ENCODE assay signal across 12 cellular contexts in genomic region chr4:168817418-168817817, GRCh38.
A peak's percentile ranks its signal among the peaks of the same experiment; 100 is the strongest.
DNase-seq lines count a peak whose midpoint lies in the region; ATAC-seq, FAIRE-seq and TF ChIP-seq lines count a peak whose summit lies in the region.
"Had no signal": no experiment of that assay in that cellular context is flagged by ENCODE, and none has a peak within 500 bp of the region (broad histone marks: within the 10 kb centered on the region; RNA-seq: fewer than 3 reads in every experiment).

No MANE protein-coding gene starts in this region.

- peak overlapping the region; percentile 35 for H3K4me3 ChIP-seq in HUES64 (ENCODE audit: low read length)
- H3K4me3 ChIP-seq in K562 = no peak overlapping the region
- peak overlapping the region in 1 of 3 donors; percentile 48 for H3K4me3 ChIP-seq in skeletal muscle tissue (ENCODE audit: low read length in 3 of 3)
- H3K4me3 ChIP-seq: HAP-1 had no signal

- no peak overlapping the region for H2AFZ ChIP-seq in K562 (ENCODE audit: low read depth, low read length)

- H3K27ac Mint-ChIP-seq in activated CD4-positive, alpha-beta memory T cell treated with anti-CD3 and anti-CD28 coated beads, Interleukin-2, amount 10 ng/mL, durations not matched to agents 7 days and 5 days = no peak overlapping the region
- H3K27ac Mint-ChIP-seq: activated naive CD8-positive, alpha-beta T cell; CD4-positive, alpha-beta memory T cell; T-helper 2 cell treated with Interferon-gamma antibody and Interleukin-4, amounts not matched to agents 5 μg/mL and 100 μg/mL, for 36 hours had no signal

- BruUV-seq in K562 (replicated peaks; lab: Mats Ljungman, UMichigan) = no TSS peak

- CTCF ChIA-PET in K562 (lab: Yijun Ruan, JAX; ENCODE audit: low intra/inter-chr PET ratio) = no interaction called here
- CTCF ChIA-PET in activated CD4-positive, alpha-beta memory T cell treated with anti-CD3 and anti-CD28 coated beads, Interleukin-2, amount 10 ng/mL, durations not matched to agents 7 days and 5 days (lab: Charles Lee) = no interaction called here

- no peaks in the 10 kb centered on the region for H4K20me1 ChIP-seq in K562 (replicated peaks; ENCODE audit: control insufficient read depth, insufficient read depth, low read length)

- H3K9me3 ChIP-seq in HUES64 (ENCODE audit: insufficient read depth, low read depth, low read length) (no peaks in the 10 kb centered on the region), K562 (replicated peaks; ENCODE audit: control insufficient read depth, insufficient read depth, low read depth, low read length) (no peaks in the 10 kb centered on the region), skeletal muscle tissue (ENCODE audit: control insufficient read depth in 3 of 3, low read length in 3 of 3) (no peaks in the 10 kb centered on the region)
- H3K9me3 ChIP-seq: HAP-1 had no signal

- H3K4me3 Mint-ChIP-seq in activated CD4-positive, alpha-beta memory T cell treated with anti-CD3 and anti-CD28 coated beads, Interleukin-2, amount 10 ng/mL, durations not matched to agents 7 days and 5 days = no peak overlapping the region
- H3K4me3 Mint-ChIP-seq: activated naive CD8-positive, alpha-beta T cell had no signal

- no peak for TF ChIP-seq RAD21 in K562 (CRISPR knock-in tag; conservative IDR thresholded peaks at IDR 0.05 in 1 of 2, IDR thresholded peaks at IDR 0.05 in 1 of 2)

- peak overlapping the region; percentile 82; the same call in 1 of the 2 replicates for H3K9ac ChIP-seq in HUES64 (ENCODE audit: low read depth, low read length)
- H3K9ac ChIP-seq in K562 (ENCODE audit: insufficient read depth in 1 of 2, low read depth in 2 of 2, low read length in 2 of 2) = no peak overlapping the region
- no peak overlapping the region for H3K9ac ChIP-seq in skeletal muscle tissue (ENCODE audit: low read depth in 1 of 3, low read length in 3 of 3)

- no peaks in the 10 kb centered on the region for H3K9me3 Mint-ChIP-seq in activated CD4-positive, alpha-beta memory T cell treated with anti-CD3 and anti-CD28 coated beads, Interleukin-2, amount 10 ng/mL, durations not matched to agents 7 days and 5 days
- H3K9me3 Mint-ChIP-seq: CD4-positive, alpha-beta memory T cell; T-helper 2 cell treated with Interferon-gamma antibody and Interleukin-4, amounts not matched to agents 5 μg/mL and 100 μg/mL, for 36 hours had no signal

- in situ Hi-C loops in K562 (cut with MboI) = no loop called here

- H3K27me3 ChIP-seq in HUES64 (ENCODE audit: insufficient read depth, low read length) (no peaks in the 10 kb centered on the region), K562 (ENCODE audit: control insufficient read depth in 2 of 2, insufficient read depth in 2 of 2, low read length in 2 of 2) (0 out of 5 replicates have a peak, but pooled peaks cover 0 to 2% of the 10 kb centered on the region in 2 experiments), skeletal muscle tissue (ENCODE audit: control insufficient read depth in 3 of 3, insufficient read depth in 3 of 3, low read length in 3 of 3) (no peaks in the 10 kb centered on the region)

- intact Hi-C loops in K562 (cut with micrococcal nuclease) (no loop called here), left colon (cut with DNase I, micrococcal nuclease) (loop anchor here in 1 of 2 donors (10.0 kb wide), 1 partner anchor 103 kb away; no protein-coding TSS in a partner anchor)

- POLR2A ChIA-PET in K562 (lab: Yijun Ruan, JAX) = no interaction called here
- POLR2A ChIA-PET in activated CD4-positive, alpha-beta memory T cell treated with anti-CD3 and anti-CD28 coated beads, Interleukin-2, amount 10 ng/mL, durations not matched to agents 7 days and 5 days (lab: Charles Lee) = interaction anchor here (2.1 kb wide), 1 partner anchor 14 kb away, joined by 14 read pairs; no protein-coding TSS in a partner anchor

- 100% methylated on average over 1 of the region's 2 CpGs for WGBS in HUES64
- 0% methylated on average over 2 of the region's 2 CpGs for WGBS in K562 (ENCODE audit: insufficient coverage, low coverage, missing lambda C conversion rate)

- no peaks in the 10 kb centered on the region for H3K36me3 Mint-ChIP-seq in activated CD4-positive, alpha-beta memory T cell treated with anti-CD3 and anti-CD28 coated beads, Interleukin-2, amount 10 ng/mL, durations not matched to agents 7 days and 5 days (ENCODE audit: low read depth)
- H3K36me3 Mint-ChIP-seq: activated naive CD8-positive, alpha-beta T cell; CD4-positive, alpha-beta memory T cell had no signal

- H3K4me2 ChIP-seq in K562 (ENCODE audit: insufficient read depth, low read length) = no peak overlapping the region

- no peaks in the 10 kb centered on the region for H3K36me3 ChIP-seq in HUES64 (ENCODE audit: insufficient read depth, low read length)
- no peaks in the 10 kb centered on the region for H3K36me3 ChIP-seq in K562 (ENCODE audit: control insufficient read depth, insufficient read depth, low read length)
- H3K36me3 ChIP-seq in skeletal muscle tissue (ENCODE audit: control insufficient read depth in 3 of 3, insufficient read depth in 3 of 3, low read length in 3 of 3) = no peaks in the 10 kb centered on the region
- H3K36me3 ChIP-seq: HAP-1 had no signal

- H3K27me3 Mint-ChIP-seq in activated CD4-positive, alpha-beta memory T cell treated with anti-CD3 and anti-CD28 coated beads, Interleukin-2, amount 10 ng/mL, durations not matched to agents 7 days and 5 days = peaks cover 34% of the 10 kb centered on the region

- H3K27ac ChIP-seq in HUES64 (ENCODE audit: low read depth, low read length) (peak overlapping the region; percentile 66), K562 (ENCODE audit: extremely low read depth, low read depth, low read length) (no peak overlapping the region), skeletal muscle tissue (ENCODE audit: low read depth, low read length) (peak overlapping the region; percentile 40)

- no peak for TF ChIP-seq EP300 in K562 (IDR thresholded peaks at IDR 0.05; ENCODE audit: low read length)

- no peaks in the 10 kb centered on the region for H3K79me2 ChIP-seq in K562 (ENCODE audit: control insufficient read depth, insufficient read depth, low read length)

- ATAC-seq in K562 = no peak
- ATAC-seq in left colon = peak; percentile 32
- ATAC-seq in HG02970 (IDR thresholded peaks at IDR 0.05; ENCODE audit: low FRiP score, unreplicated experiment) = no peak

- TF ChIP-seq POLR2A in K562 (conservative IDR thresholded peaks at IDR 0.05) = no peak

- peaks cover 50% of the 10 kb centered on the region for H3K4me1 ChIP-seq in HUES64 (ENCODE audit: insufficient read depth, low read length)
- no peaks in the 10 kb centered on the region for H3K4me1 ChIP-seq in K562 (replicated peaks in 1 of 2; ENCODE audit: control insufficient read depth in 2 of 2, insufficient read depth in 2 of 2, low read length in 2 of 2)
- peaks cover 0 to 28% (median 14%) of the 10 kb centered on the region in 3 donors for H3K4me1 ChIP-seq in skeletal muscle tissue (ENCODE audit: control insufficient read depth in 3 of 3, insufficient read depth in 3 of 3, low read length in 3 of 3)

- H3K9me1 ChIP-seq in K562 (ENCODE audit: control insufficient read depth, insufficient read depth, low read length) = no peaks in the 10 kb centered on the region

- peaks cover 6% of the 10 kb centered on the region for H3K4me1 Mint-ChIP-seq in activated CD4-positive, alpha-beta memory T cell treated with anti-CD3 and anti-CD28 coated beads, Interleukin-2, amount 10 ng/mL, durations not matched to agents 7 days and 5 days

- TF ChIP-seq CTCF in K562 (IDR thresholded peaks at IDR 0.05 in 2 of 3, conservative IDR thresholded peaks at IDR 0.05 in 1 of 3; ENCODE audit: insufficient read depth in 2 of 3, low read depth in 1 of 3, low read length in 3 of 3) = no peak

- FAIRE-seq in K562 (lab: Jason Lieb, UNC) = no peak

- no peak for DNase-seq in K562 (ENCODE audit: extremely low read depth in 1 of 4, low spot score in 3 of 4)
- DNase-seq in left colon = no peak
- DNase-seq in SIG-M5 (lab: John Stamatoyannopoulos, UW) = no peak
- DNase-seq in activated CD4-positive, alpha-beta memory T cell treated with anti-CD3 and anti-CD28 coated beads, Interleukin-2, amount 10 ng/mL, durations not matched to agents 7 days and 5 days = no peak
- DNase-seq in HuH-7.5 (ENCODE audit: low spot score) = no peak
- DNase-seq: CD4-positive, alpha-beta memory T cell had no signal

TF ChIP-seq in K562, 482 proteins besides CTCF, POLR2A, EP300 and RAD21:
- TF ChIP-seq ATF3 (IDR thresholded peaks at IDR 0.05) = no peak
- no peak for TF ChIP-seq ATF3 (CRISPR knock-in tag; conservative IDR thresholded peaks at IDR 0.05)
- peak; percentile 91 for TF ChIP-seq MYNN (IDR thresholded peaks at IDR 0.05)
- TF ChIP-seq MYNN (CRISPR knock-in tag; IDR thresholded peaks at IDR 0.05) = no peak
